18 cellular contexts compared by ENCODE assay signal in genomic region chr6:156030053-156030452, GRCh38.
DNase-seq lines count a peak whose midpoint lies in the region; ATAC-seq lines count a peak whose summit lies in the region.
"Had no signal": no experiment of that assay in that cellular context is flagged by ENCODE, and none has a peak within 500 bp of the region (broad histone marks: within the 10 kb centered on the region; RNA-seq: fewer than 3 reads in every experiment).

No MANE protein-coding gene starts in this region.

- no peaks in the 10 kb centered on the region for H3K27me3 Mint-ChIP-seq in activated naive CD8-positive, alpha-beta T cell treated with anti-CD3 and anti-CD28 coated beads, Interleukin-2, amount 50 U/mL, for 24 hours
- peaks cover 10% of the 10 kb centered on the region for H3K27me3 Mint-ChIP-seq in activated naive CD8-positive, alpha-beta T cell treated with anti-CD3 and anti-CD28 coated beads for 36 hours
- no peaks in the 10 kb centered on the region for H3K27me3 Mint-ChIP-seq in T-helper 17 cell
- H3K27me3 Mint-ChIP-seq in stimulated activated naive B cell treated with anti-CD40 and anti-IgM and Interleukin-4, amounts not matched to agents 10 μg/mL and 1 μg/mL and 100 μg/mL, for 72 hours: no peaks in the 10 kb centered on the region
- H3K27me3 Mint-ChIP-seq: B cell; CD4-positive, alpha-beta T cell had no signal

- H3K9me3 Mint-ChIP-seq in activated naive CD8-positive, alpha-beta T cell treated with anti-CD3 and anti-CD28 coated beads, Interleukin-2, amount 50 U/mL, for 24 hours: peaks cover 23% of the 10 kb centered on the region
- H3K9me3 Mint-ChIP-seq in activated naive CD8-positive, alpha-beta T cell treated with anti-CD3 and anti-CD28 coated beads for 36 hours: peaks cover 24% of the 10 kb centered on the region
- H3K9me3 Mint-ChIP-seq in stimulated activated naive B cell treated with anti-CD40 and anti-IgM and Interleukin-4, amounts not matched to agents 10 μg/mL and 1 μg/mL and 100 μg/mL, for 72 hours: peaks cover 9 to 23% of the 10 kb centered on the region in 2 donors

- H3K36me3 Mint-ChIP-seq in activated naive CD8-positive, alpha-beta T cell treated with anti-CD3 and anti-CD28 coated beads, Interleukin-2, amount 50 U/mL, for 24 hours (ENCODE audit: low read depth): peaks cover 8% of the 10 kb centered on the region
- peaks cover 5% of the 10 kb centered on the region for H3K36me3 Mint-ChIP-seq in activated naive CD8-positive, alpha-beta T cell treated with anti-CD3 and anti-CD28 coated beads for 36 hours
- H3K36me3 Mint-ChIP-seq in T-helper 17 cell (ENCODE audit: low read depth): peaks cover 3% of the 10 kb centered on the region
- peaks cover 11 to 17% of the 10 kb centered on the region in 2 donors for H3K36me3 Mint-ChIP-seq in stimulated activated naive B cell treated with anti-CD40 and anti-IgM and Interleukin-4, amounts not matched to agents 10 μg/mL and 1 μg/mL and 100 μg/mL, for 72 hours
- H3K36me3 Mint-ChIP-seq: CD14-positive monocyte; CD8-positive, alpha-beta memory T cell had no signal

- peaks cover 4% of the 10 kb centered on the region for H3K9me3 ChIP-seq in T-helper 17 cell (ENCODE audit: control insufficient read depth, low read length, poor library complexity, severe bottlenecking)

- no peak overlapping the region for H3K4me3 Mint-ChIP-seq in activated naive CD8-positive, alpha-beta T cell treated with anti-CD3 and anti-CD28 coated beads, Interleukin-2, amount 50 U/mL, for 24 hours
- no peak overlapping the region for H3K4me3 Mint-ChIP-seq in activated naive CD8-positive, alpha-beta T cell treated with anti-CD3 and anti-CD28 coated beads for 36 hours
- peak overlapping the region; percentile 74 for H3K4me3 Mint-ChIP-seq in T-helper 17 cell
- no peak overlapping the region for H3K4me3 Mint-ChIP-seq in stimulated activated naive B cell treated with anti-CD40 and anti-IgM and Interleukin-4, amounts not matched to agents 10 μg/mL and 1 μg/mL and 100 μg/mL, for 72 hours
- H3K4me3 Mint-ChIP-seq: B cell; CD14-positive monocyte; CD4-positive, alpha-beta T cell; CD8-positive, alpha-beta memory T cell; GM23338; H9 had no signal

- DNase-seq in activated naive CD8-positive, alpha-beta T cell treated with anti-CD3 and anti-CD28 coated beads, Interleukin-2, amount 50 U/mL, for 24 hours: no peak
- DNase-seq in activated naive CD8-positive, alpha-beta T cell treated with anti-CD3 and anti-CD28 coated beads for 36 hours: no peak
- no peak for DNase-seq in T-helper 17 cell
- no peak for DNase-seq in stimulated activated naive B cell treated with anti-CD40 and anti-IgM and Interleukin-4, amounts not matched to agents 10 μg/mL and 1 μg/mL and 100 μg/mL, for 72 hours
- DNase-seq in stimulated activated CD4-positive, alpha-beta T cell treated with anti-CD3 and anti-CD28 coated beads, Interleukin-2, amount 100 ng/mL, for 24 hours: no peak
- DNase-seq: CD4-positive, alpha-beta T cell; CD8-positive, alpha-beta memory T cell; DMS 273 treated with DMSO at 0.1 percent for 48 hours; DMS79; EL; GDM1; H9 had no signal

- peak overlapping the region; percentile 23 for H3K27ac Mint-ChIP-seq in activated naive CD8-positive, alpha-beta T cell treated with anti-CD3 and anti-CD28 coated beads, Interleukin-2, amount 50 U/mL, for 24 hours
- H3K27ac Mint-ChIP-seq in activated naive CD8-positive, alpha-beta T cell treated with anti-CD3 and anti-CD28 coated beads for 36 hours: no peak overlapping the region
- peak overlapping the region; percentile 92 for H3K27ac Mint-ChIP-seq in T-helper 17 cell
- peak overlapping the region; percentile 75 for H3K27ac Mint-ChIP-seq in stimulated activated naive B cell treated with anti-CD40 and anti-IgM and Interleukin-4, amounts not matched to agents 10 μg/mL and 1 μg/mL and 100 μg/mL, for 72 hours
- H3K27ac Mint-ChIP-seq: CD14-positive monocyte; CD4-positive, alpha-beta T cell; CD8-positive, alpha-beta memory T cell; GM23338; H9 had no signal

- H3K4me1 Mint-ChIP-seq in activated naive CD8-positive, alpha-beta T cell treated with anti-CD3 and anti-CD28 coated beads, Interleukin-2, amount 50 U/mL, for 24 hours: peaks cover 24% of the 10 kb centered on the region
- peaks cover 13% of the 10 kb centered on the region for H3K4me1 Mint-ChIP-seq in activated naive CD8-positive, alpha-beta T cell treated with anti-CD3 and anti-CD28 coated beads for 36 hours
- peaks cover 8% of the 10 kb centered on the region for H3K4me1 Mint-ChIP-seq in T-helper 17 cell
- peaks cover 28 to 50% of the 10 kb centered on the region in 2 donors for H3K4me1 Mint-ChIP-seq in stimulated activated naive B cell treated with anti-CD40 and anti-IgM and Interleukin-4, amounts not matched to agents 10 μg/mL and 1 μg/mL and 100 μg/mL, for 72 hours
- H3K4me1 Mint-ChIP-seq: CD8-positive, alpha-beta memory T cell; GM23338; H9 had no signal

- no peak for ATAC-seq in activated naive CD8-positive, alpha-beta T cell treated with anti-CD3 and anti-CD28 coated beads, Interleukin-2, amount 50 U/mL, for 24 hours
- ATAC-seq in T-helper 17 cell: no peak
- ATAC-seq in stimulated activated naive B cell treated with anti-CD40 and anti-IgM and Interleukin-4, amounts not matched to agents 10 μg/mL and 1 μg/mL and 100 μg/mL, for 72 hours (replicated peaks): no peak
- ATAC-seq in GM21367 (IDR thresholded peaks at IDR 0.05; ENCODE audit: unreplicated experiment): no peak
- ATAC-seq: GM12878, GM23338, HCT116 had no signal
